In the genomic region with DNA sequence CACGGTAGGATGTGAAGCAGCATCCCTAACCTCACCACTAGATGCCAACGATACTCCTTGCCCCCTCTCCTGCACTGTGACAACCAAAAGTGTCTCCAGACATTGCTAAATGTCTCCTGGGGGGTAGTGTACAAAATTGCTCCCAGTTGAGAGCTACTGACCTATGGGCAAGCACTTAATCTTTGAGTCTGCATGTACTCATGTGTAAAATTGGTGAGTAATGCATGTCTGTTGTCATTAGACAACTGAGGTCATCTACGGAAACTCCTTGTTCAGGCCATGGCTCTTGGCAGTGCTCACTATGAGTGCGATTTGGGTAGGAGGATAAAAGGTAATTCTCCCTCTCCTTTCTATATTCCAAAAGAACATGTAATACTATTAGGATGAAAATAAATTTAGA, we compare ENCODE assay signal across 14 cellular contexts. TPM values are rescaled to one million over a fixed set of nuclear protein-coding genes. Genes with fewer than 3 reads are reported as not detected.
A peak's percentile ranks its signal among the peaks of the same experiment; 100 is the strongest.
DNase-seq lines count a peak whose midpoint lies in the region; ATAC-seq and TF ChIP-seq lines count a peak whose summit lies in the region.
"Had no signal": no experiment of that assay in that cellular context is flagged by ENCODE, and none has a peak within 500 bp of the region (broad histone marks: within the 10 kb centered on the region; RNA-seq: fewer than 3 reads in every experiment).

No MANE protein-coding gene starts in this region.

- H3K23ac ChIP-seq in mesendoderm (ENCODE audit: low read length) = no peak overlapping the region

- H2BK15ac ChIP-seq in mesendoderm (replicated peaks; ENCODE audit: low read depth) = no peak overlapping the region

- no peaks in the 10 kb centered on the region for H3K79me1 ChIP-seq in mesendoderm (ENCODE audit: low read length)

- H3K27ac ChIP-seq in Karpas-422 (ENCODE audit: low read length) = peak overlapping the region; percentile 45
- H3K27ac ChIP-seq in brain microvascular endothelial cell = peak overlapping the region; percentile 10
- H3K27ac ChIP-seq in layer of hippocampus (ENCODE audit: low read depth, low read length) = peak overlapping the region; percentile 12
- H3K27ac ChIP-seq in ascending aorta = no peak overlapping the region
- no peak overlapping the region for H3K27ac ChIP-seq in mesendoderm (ENCODE audit: low read depth, low read length)
- H3K27ac ChIP-seq: SK-N-MC, suprapubic skin had no signal

- H4K5ac ChIP-seq in mesendoderm (ENCODE audit: low read length) = no peak overlapping the region

- no peak overlapping the region for H3K4ac ChIP-seq in mesendoderm (ENCODE audit: low read depth, low read length)

- in situ Hi-C loops in brain microvascular endothelial cell (cut with HindIII; ENCODE audit: low pct_ligation_motif_present, low sequenced_read_pairs) = no loop called here

- H2AFZ ChIP-seq in Karpas-422 (ENCODE audit: low read length) = no peak overlapping the region

- H2BK120ac ChIP-seq in mesendoderm (ENCODE audit: low read depth, low read length) = no peak overlapping the region

- H3K56ac ChIP-seq in mesendoderm (ENCODE audit: low read length) = no peak overlapping the region

- no peaks in the 10 kb centered on the region for H3K27me3 ChIP-seq in Karpas-422 (ENCODE audit: low read length)
- no peaks in the 10 kb centered on the region for H3K27me3 ChIP-seq in brain microvascular endothelial cell (replicated peaks)
- no peaks in the 10 kb centered on the region for H3K27me3 ChIP-seq in layer of hippocampus (ENCODE audit: control insufficient read depth, insufficient read depth, low read length)
- H3K27me3 ChIP-seq in ascending aorta = no peaks in the 10 kb centered on the region
- no peaks in the 10 kb centered on the region for H3K27me3 ChIP-seq in mesendoderm (ENCODE audit: insufficient read depth, low read length, poor library complexity)
- H3K27me3 ChIP-seq: adrenal gland, suprapubic skin had no signal

- H3K9me2 ChIP-seq in Karpas-422 (replicated peaks; ENCODE audit: insufficient read depth, low read length) = no peaks in the 10 kb centered on the region

- H3K9me3 ChIP-seq in Karpas-422 (ENCODE audit: low read length) (no peaks in the 10 kb centered on the region), ascending aorta (no peaks in the 10 kb centered on the region)
- H3K9me3 ChIP-seq: adrenal gland, suprapubic skin had no signal

- H3K4me3 ChIP-seq in Karpas-422 (ENCODE audit: low read length) (no peak overlapping the region), brain microvascular endothelial cell (ENCODE audit: low read depth, low read length) (no peak overlapping the region), ascending aorta (no peak overlapping the region), mesendoderm (ENCODE audit: low read length) (no peak overlapping the region)
- H3K4me3 ChIP-seq: adrenal gland, SK-N-MC, suprapubic skin had no signal

- no peak overlapping the region for H2AK5ac ChIP-seq in mesendoderm (ENCODE audit: low read length)

- ATAC-seq in HG03045 (IDR thresholded peaks at IDR 0.05; ENCODE audit: unreplicated experiment) (no peak), HG03378 (IDR thresholded peaks at IDR 0.05; ENCODE audit: unreplicated experiment) (no peak)

- H2BK5ac ChIP-seq in mesendoderm (ENCODE audit: low read length) = no peak overlapping the region

- intact Hi-C loops in ascending aorta (cut with DNase I) = no loop called here

- WGBS in mesendoderm (ENCODE audit: extremely low coverage, insufficient coverage, low lambda C conversion rate) = no CpG with 5 or more reads among the region's 4 CpGs

- H3K4me2 ChIP-seq in Karpas-422 (ENCODE audit: low read depth, low read length, poor library complexity, severe bottlenecking) (no peak overlapping the region), mesendoderm (ENCODE audit: low read length) (no peak overlapping the region)

- H3K79me2 ChIP-seq in Karpas-422 (ENCODE audit: low read length) (peaks cover 48% of the 10 kb centered on the region), mesendoderm (ENCODE audit: control insufficient read depth, insufficient read depth, low read length) (no peaks in the 10 kb centered on the region)

- H3K9ac ChIP-seq in Karpas-422 (ENCODE audit: low read length) = no peak overlapping the region
- H3K9ac ChIP-seq in mesendoderm (ENCODE audit: low read length) = no peak overlapping the region

- no peak overlapping the region for H4K8ac ChIP-seq in mesendoderm (ENCODE audit: low read depth, low read length)

- DNase-seq in AG20443 (ENCODE audit: low spot score) (peak; percentile 63), Karpas-422 (no peak), brain microvascular endothelial cell (peak; percentile 56), ascending aorta (ENCODE audit: low spot score in 2 of 2) (no peak), mesendoderm (no peak)
- DNase-seq: left cardiac atrium; NCI-H526; stimulated activated CD4-positive, alpha-beta T cell treated with anti-CD3 and anti-CD28 coated beads, Interleukin-4, amount 100 ng/mL, for 1 hour had no signal

- 0 out of 2 replicates have a peak, but pooled peaks cover 3% of the 10 kb centered on the region for H4K20me1 ChIP-seq in Karpas-422 (ENCODE audit: insufficient read depth, low read depth, low read length)

- peaks cover 56% of the 10 kb centered on the region for H3K36me3 ChIP-seq in Karpas-422 (ENCODE audit: insufficient read depth, low read length)
- H3K36me3 ChIP-seq in brain microvascular endothelial cell (replicated peaks) = peaks cover 4% of the 10 kb centered on the region
- peaks cover 17 to 41% of the 10 kb centered on the region in 2 donors for H3K36me3 ChIP-seq in ascending aorta
- no peaks in the 10 kb centered on the region for H3K36me3 ChIP-seq in mesendoderm (ENCODE audit: control insufficient read depth, insufficient read depth, low read length)

- H3K4me1 ChIP-seq in Karpas-422 (ENCODE audit: low read length) (peaks cover 50% of the 10 kb centered on the region), ascending aorta (no peaks in the 10 kb centered on the region), mesendoderm (ENCODE audit: control insufficient read depth, low read depth, low read length) (no peaks in the 10 kb centered on the region)
- H3K4me1 ChIP-seq: adrenal gland, suprapubic skin had no signal

- no peak overlapping the region for H3K18ac ChIP-seq in mesendoderm (ENCODE audit: low read length)

- TF ChIP-seq CTCF in brain microvascular endothelial cell (IDR thresholded peaks at IDR 0.05; ENCODE audit: low read depth, low read length, missing control alignments) (no peak), ascending aorta (IDR thresholded peaks at IDR 0.05) (no peak)

RNA-seq across cellular contexts. Expression of gene PDHB, which starts 29.2 kb away (rescaled TPM):
- total RNA-seq in Karpas-422 (2014; rRNA removed; shearing (Covaris generic); ENCODE audit: low replicate concordance) = 61.6 and 130 TPM in 2 replicates
- 30.7 TPM for total RNA-seq in ascending aorta
- polyA plus RNA-seq in mesendoderm (2013, experiment 1 of 2) = 316 TPM
- 310 TPM for polyA plus RNA-seq in mesendoderm (2013, experiment 2 of 2)

Comparison
In these comparisons a context has a peak if more than half of its experiments do, and no peak if none do; other contexts are left out.
1. DNase-seq: peak in AG20443 (single experiment) and brain microvascular endothelial cell (single experiment); none in Karpas-422 (single experiment), ascending aorta (0 of 2) and mesendoderm (single experiment).
2. H3K27ac ChIP-seq: peak in Karpas-422 (single experiment), brain microvascular endothelial cell (single experiment) and layer of hippocampus (single experiment); none in ascending aorta (0 of 2) and mesendoderm (single experiment).